Comparison of ENCODE assay signal across 11 cellular contexts in the genomic region with DNA sequence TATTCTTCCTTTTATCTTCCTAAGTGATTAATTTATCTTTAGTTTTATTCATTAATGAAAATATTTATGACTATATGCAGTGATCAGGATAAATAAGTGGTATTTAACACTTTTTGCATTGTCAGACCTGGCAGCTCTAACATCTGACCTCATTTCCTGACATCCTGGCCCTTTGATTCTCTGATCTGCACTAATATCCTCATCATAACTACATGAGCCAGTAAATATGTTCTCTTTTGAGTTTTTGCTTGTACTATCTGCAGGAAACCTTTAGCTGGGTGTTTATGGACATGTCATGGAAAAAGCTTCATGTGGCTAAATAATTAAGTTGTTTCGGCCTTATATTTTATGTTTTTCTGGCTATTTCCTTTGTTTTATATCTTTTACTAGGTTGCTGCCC. TPM values are rescaled to one million over a fixed set of nuclear protein-coding genes. Genes with fewer than 3 reads are reported as not detected.
A peak's percentile ranks its signal among the peaks of the same experiment; 100 is the strongest.
DNase-seq lines count a peak whose midpoint lies in the region; ATAC-seq and TF ChIP-seq lines count a peak whose summit lies in the region.
"Had no signal": no experiment of that assay in that cellular context is flagged by ENCODE, and none has a peak within 500 bp of the region (broad histone marks: within the 10 kb centered on the region; RNA-seq: fewer than 3 reads in every experiment).

No MANE protein-coding gene starts in this region.

- H3K18ac ChIP-seq in mesenchymal stem cell (ENCODE audit: low read depth in 1 of 2, low read length in 2 of 2): no peak overlapping the region

- H2BK12ac ChIP-seq in mesenchymal stem cell (ENCODE audit: low read length in 2 of 2): no peak overlapping the region

- H3K4me3 ChIP-seq in liver (ENCODE audit: low read depth in 1 of 3, low read length in 3 of 3) (no peak overlapping the region), right lobe of liver (no peak overlapping the region), adrenal gland (no peak overlapping the region), mesenchymal stem cell (ENCODE audit: insufficient read depth in 1 of 2, low read depth in 1 of 2, low read length in 2 of 2) (no peak overlapping the region), endodermal cell (ENCODE audit: low read length) (no peak overlapping the region)
- H3K4me3 ChIP-seq: BLaER1 had no signal

- no peaks in the 10 kb centered on the region for H3K9me3 Mint-ChIP-seq in endodermal cell
- H3K9me3 Mint-ChIP-seq: neural crest cell had no signal

- DNase-seq in right lobe of liver (no peak), adrenal gland (no peak), mesenchymal stem cell (no peak), NCI-H2107 treated with DMSO at 0.1 percent for 48 hours (lab: John Stamatoyannopoulos, UW; ENCODE audit: unreplicated experiment) (no peak), endodermal cell (no peak), T1000 (lab: John Stamatoyannopoulos, UW) (no peak)
- DNase-seq: Kasumi-1 had no signal

- TF ChIP-seq POLR2A in right lobe of liver (IDR thresholded peaks at IDR 0.05) (no peak), adrenal gland (IDR thresholded peaks at IDR 0.05) (no peak)

- H3K27ac Mint-ChIP-seq in endodermal cell: no peak overlapping the region

- no peaks in the 10 kb centered on the region for H3K27me3 Mint-ChIP-seq in endodermal cell (ENCODE audit: insufficient read depth)

- no peak overlapping the region for H2BK15ac ChIP-seq in mesenchymal stem cell (ENCODE audit: low read depth, poor library complexity, severe bottlenecking)

- H3K14ac ChIP-seq in mesenchymal stem cell (ENCODE audit: low read length in 2 of 2): no peak overlapping the region

- H3K9me3 ChIP-seq in liver (ENCODE audit: control insufficient read depth in 4 of 4, low read length in 3 of 4) (no peaks in the 10 kb centered on the region), right lobe of liver (no peaks in the 10 kb centered on the region), adrenal gland (replicated peaks in 1 of 3) (no peaks in the 10 kb centered on the region), mesenchymal stem cell (ENCODE audit: control insufficient read depth, low read length) (no peaks in the 10 kb centered on the region), endodermal cell (ENCODE audit: control insufficient read depth, low read length) (no peaks in the 10 kb centered on the region)
- H3K9me3 ChIP-seq: BLaER1 had no signal

- TF ChIP-seq CTCF in liver (IDR thresholded peaks at IDR 0.05; ENCODE audit: low read depth, low read length, missing input control) (no peak), right lobe of liver (IDR thresholded peaks at IDR 0.05) (no peak), adrenal gland (IDR thresholded peaks at IDR 0.05) (no peak), endodermal cell (conservative IDR thresholded peaks at IDR 0.05) (no peak)

- no peaks in the 10 kb centered on the region for H3K79me1 ChIP-seq in mesenchymal stem cell (replicated peaks; ENCODE audit: low read length, poor library complexity, severe bottlenecking)

- H3K4me1 ChIP-seq in liver (ENCODE audit: control insufficient read depth in 4 of 4, insufficient read depth in 4 of 4, low read length in 3 of 4): peaks cover 0 to 3% (median 2%) of the 10 kb centered on the region in 4 donors
- peaks cover 0 to 25% (median 5%) of the 10 kb centered on the region in 4 donors for H3K4me1 ChIP-seq in right lobe of liver
- H3K4me1 ChIP-seq in adrenal gland (replicated peaks in 1 of 2): peaks cover 25 to 64% of the 10 kb centered on the region in 2 donors
- peaks cover 7% of the 10 kb centered on the region for H3K4me1 ChIP-seq in mesenchymal stem cell (ENCODE audit: control insufficient read depth, insufficient read depth, low read depth, low read length)
- H3K4me1 ChIP-seq in endodermal cell (ENCODE audit: control insufficient read depth, insufficient read depth, low read length): no peaks in the 10 kb centered on the region

- H3K27ac ChIP-seq in liver (ENCODE audit: low read depth in 1 of 2, low read length in 2 of 2) (no peak overlapping the region), right lobe of liver (no peak overlapping the region), adrenal gland (peak overlapping the region in 3 of 5 donors; percentile 24 to 38 (median 25)), mesenchymal stem cell (ENCODE audit: low read length, poor library complexity, severe bottlenecking) (no peak overlapping the region), endodermal cell (ENCODE audit: low read depth, low read length) (no peak overlapping the region)
- H3K27ac ChIP-seq: BLaER1 had no signal

- WGBS in liver: 96% methylated on average over 1 of the region's 1 CpG
- WGBS in right lobe of liver (ENCODE audit: insufficient coverage, low coverage, low lambda C conversion rate, missing lambda C conversion rate): 58% methylated on average over 1 of the region's 1 CpG
- WGBS in adrenal gland, 4 donors: 67 to 91% (median 76%) methylated on average over 1 of the region's 1 CpG
- WGBS in mesenchymal stem cell: no CpG with 5 or more reads among the region's 1 CpG
- WGBS in endodermal cell (ENCODE audit: insufficient coverage in 1 of 2, insufficient read length in 1 of 2), 2 experiments: 94 to 100% methylated on average over 1 of the region's 1 CpG

- H3K27me3 ChIP-seq in liver (ENCODE audit: control insufficient read depth in 4 of 4, insufficient read depth in 4 of 4, low read length in 3 of 4) (no peaks in the 10 kb centered on the region), right lobe of liver (no peaks in the 10 kb centered on the region), adrenal gland (no peaks in the 10 kb centered on the region), mesenchymal stem cell (ENCODE audit: control insufficient read depth in 1 of 2, insufficient read depth in 1 of 2, low read length in 2 of 2) (no peaks in the 10 kb centered on the region), endodermal cell (ENCODE audit: control insufficient read depth, insufficient read depth, low read length, poor library complexity, severe bottlenecking) (no peaks in the 10 kb centered on the region)
- H3K27me3 ChIP-seq: BLaER1 had no signal

- H2BK120ac ChIP-seq in mesenchymal stem cell (ENCODE audit: low read depth, low read length): no peak overlapping the region

- no peak overlapping the region for H3K23ac ChIP-seq in mesenchymal stem cell (ENCODE audit: low read length in 2 of 2)

- H4K8ac ChIP-seq in mesenchymal stem cell (ENCODE audit: low read length): no peak overlapping the region

- intact Hi-C loops in right lobe of liver (cut with DNase I): no loop called here
- intact Hi-C loops in adrenal gland (cut with DNase I): no loop called here

- H3K9ac ChIP-seq in liver (ENCODE audit: low read depth in 1 of 2, low read length in 2 of 2): no peak overlapping the region
- peak overlapping the region; percentile 40 for H3K9ac ChIP-seq in mesenchymal stem cell (ENCODE audit: low read length)
- H3K9ac ChIP-seq in endodermal cell (ENCODE audit: extremely low read depth, low read length, poor library complexity, severe bottlenecking): no peak overlapping the region
- H3K9ac ChIP-seq: BLaER1 had no signal

- H2AFZ ChIP-seq in mesenchymal stem cell (ENCODE audit: low read depth, low read length): no peak overlapping the region

- no peak overlapping the region for H3K4me2 ChIP-seq in mesenchymal stem cell (ENCODE audit: low read length, poor library complexity, severe bottlenecking)
- H3K4me2 ChIP-seq: BLaER1 had no signal

- no peak overlapping the region for H3K4me3 Mint-ChIP-seq in endodermal cell
- H3K4me3 Mint-ChIP-seq: neural crest cell had no signal

- H2AK5ac ChIP-seq in mesenchymal stem cell (ENCODE audit: low read length, severe bottlenecking): no peak overlapping the region

- TF ChIP-seq RAD21 in liver (IDR thresholded peaks at IDR 0.05): no peak

- H4K91ac ChIP-seq in mesenchymal stem cell (ENCODE audit: low read length): no peak overlapping the region

- H3K4me1 Mint-ChIP-seq in endodermal cell: peaks cover 3% of the 10 kb centered on the region

- H3K36me3 ChIP-seq in liver (ENCODE audit: control insufficient read depth in 4 of 4, insufficient read depth in 3 of 4, low read depth in 1 of 4, low read length in 3 of 4) (peaks cover 0 to 4% (median 0%) of the 10 kb centered on the region in 4 donors), right lobe of liver (no peaks in the 10 kb centered on the region), adrenal gland (replicated peaks in 1 of 2) (peaks cover 0 to 4% of the 10 kb centered on the region in 2 donors), mesenchymal stem cell (ENCODE audit: control insufficient read depth in 1 of 2, insufficient read depth in 2 of 2, low read depth in 1 of 2, low read length in 2 of 2) (peaks cover 16 to 62% of the 10 kb centered on the region in 2 experiments), endodermal cell (ENCODE audit: control insufficient read depth, insufficient read depth, low read length) (peaks cover 69% of the 10 kb centered on the region)

- H3K4ac ChIP-seq in mesenchymal stem cell (ENCODE audit: low read depth in 1 of 2, low read length in 2 of 2): no peak overlapping the region

- H3K36me3 Mint-ChIP-seq in endodermal cell (ENCODE audit: low read depth): peaks cover 39% of the 10 kb centered on the region

- ATAC-seq in right lobe of liver (no peak), HG03025 (IDR thresholded peaks at IDR 0.05; ENCODE audit: low FRiP score, unreplicated experiment) (no peak)

- no peak overlapping the region for H2BK5ac ChIP-seq in mesenchymal stem cell (ENCODE audit: low read depth, low read length, poor library complexity, severe bottlenecking)

RNA-seq across cellular contexts. Expression of gene NKTR, which starts 10.5 kb away (rescaled TPM):
- total RNA-seq in liver (10 to 100 TPM; 28.5 to 75.5 TPM), right lobe of liver (10 to 100 TPM; 21.9 to 35.2 (median 28.4) TPM), adrenal gland (100 to 1,000 TPM in 2 of 8 donors, 10 to 100 TPM in 6; 12.7 to 114 (median 49.4) TPM), endodermal cell (100 to 1,000 TPM; 101 to 116 TPM)
- polyA plus RNA-seq in liver (10 to 100 TPM in 1 of 2 donors, 1 to 10 TPM in 1; 5.8 to 27.7 TPM), adrenal gland (10 to 100 TPM; 34.3 to 64.7 (median 47.5) TPM)
- polyA plus RNA-seq in mesenchymal stem cell (2013, experiment 1 of 2): 26.4 TPM
- polyA plus RNA-seq in mesenchymal stem cell (2013, experiment 2 of 2): 22.4 TPM
- 87.3 TPM for polyA plus RNA-seq in endodermal cell (2013, experiment 1 of 2)
- polyA plus RNA-seq in endodermal cell (2013, experiment 2 of 2): 86.0 TPM

RNA-seq across cellular contexts. Expression of gene SS18L2, which starts 20.3 kb away (rescaled TPM):
- total RNA-seq in liver (10 to 100 TPM; 10.0 to 19.5 TPM), right lobe of liver (10 to 100 TPM; 12.0 to 22.8 (median 16.5) TPM), adrenal gland (10 to 100 TPM; 14.2 to 31.2 (median 19.4) TPM), endodermal cell (10 to 100 TPM; 37.8 to 44.8 TPM)
- polyA plus RNA-seq in liver (10 to 100 TPM; 17.9 to 41.5 TPM), adrenal gland (10 to 100 TPM; 25.8 to 43.0 (median 35.4) TPM)
- polyA plus RNA-seq in mesenchymal stem cell (2013, experiment 1 of 2): 39.2 TPM
- polyA plus RNA-seq in mesenchymal stem cell (2013, experiment 2 of 2): 42.8 TPM
- polyA plus RNA-seq in endodermal cell (2013, experiment 1 of 2): 57.5 TPM
- 54.6 TPM for polyA plus RNA-seq in endodermal cell (2013, experiment 2 of 2)

RNA-seq across cellular contexts. Expression of gene SEC22C, which starts 29.2 kb away (rescaled TPM):
- 10 to 100 TPM; 19.2 to 48.5 TPM for total RNA-seq in liver
- 10 to 100 TPM; 14.5 to 16.3 TPM for polyA plus RNA-seq in liver
- total RNA-seq in right lobe of liver: 10 to 100 TPM; 11.3 to 23.6 (median 13.8) TPM
- 10 to 100 TPM; 37.0 to 65.7 (median 43.0) TPM for total RNA-seq in adrenal gland
- polyA plus RNA-seq in adrenal gland: 10 to 100 TPM; 13.7 to 43.1 (median 19.6) TPM
- polyA plus RNA-seq in mesenchymal stem cell (2013, experiment 1 of 2): 42.5 TPM
- 45.2 TPM for polyA plus RNA-seq in mesenchymal stem cell (2013, experiment 2 of 2)
- 10 to 100 TPM; 35.2 to 38.4 TPM for total RNA-seq in endodermal cell
- 44.3 TPM for polyA plus RNA-seq in endodermal cell (2013, experiment 1 of 2)
- 40.9 TPM for polyA plus RNA-seq in endodermal cell (2013, experiment 2 of 2)

RNA-seq across cellular contexts. Expression of gene ZBTB47, which starts 42.5 kb away (rescaled TPM):
- total RNA-seq in liver: 1 to 10 TPM; 2.9 to 7.4 TPM
- 1 to 10 TPM in 1 of 2 donors, under 1 TPM in 1; 0.42 to 5.5 TPM for polyA plus RNA-seq in liver
- total RNA-seq in right lobe of liver: 1 to 10 TPM; 2.2 to 8.9 (median 4.9) TPM
- total RNA-seq in adrenal gland: 10 to 100 TPM; 21.6 to 39.4 (median 30.1) TPM
- polyA plus RNA-seq in adrenal gland: 10 to 100 TPM in 2 of 3 donors, 1 to 10 TPM in 1; 7.0 to 23.6 (median 13.3) TPM
- polyA plus RNA-seq in mesenchymal stem cell (2013, experiment 1 of 2): 10.8 TPM
- 9.7 TPM for polyA plus RNA-seq in mesenchymal stem cell (2013, experiment 2 of 2)
- total RNA-seq in endodermal cell: 1 to 10 TPM; 4.6 to 7.2 TPM
- polyA plus RNA-seq in endodermal cell (2013, experiment 1 of 2): 7.1 TPM
- 6.2 TPM for polyA plus RNA-seq in endodermal cell (2013, experiment 2 of 2)

Comparison
In these comparisons a context has a peak if more than half of its experiments do, and no peak if none do; other contexts are left out.
1. H3K27ac ChIP-seq: peak in adrenal gland (3 of 5); none in liver (0 of 2), right lobe of liver (0 of 3), mesenchymal stem cell (single experiment) and endodermal cell (single experiment).